1 cellular context compared by ENCODE assay signal in genomic region chr6:31660224-31660997, GRCh38.
TF ChIP-seq lines count a peak whose summit lies in the region.

TSS of gene C6orf47 (minus strand) at chr6:31660778. CDS start at chr6:31659947, 831 bp downstream.

TF ChIP-seq in HepG2, 621 proteins besides CTCF, POLR2A, EP300 and RAD21 (continued from another document and continues in another):
- TF ChIP-seq KIAA2018 (CRISPR knock-in tag; IDR thresholded peaks at IDR 0.05; ENCODE audit: borderline replicate concordance) (peak; percentile 53; the same call in 1 of the 2 replicates), KMT2A (CRISPR knock-in tag; IDR thresholded peaks at IDR 0.05) (peak; percentile 85; the same call in 1 of the 2 replicates), RNF2 (conservative IDR thresholded peaks at IDR 0.05; ENCODE audit: low read depth) (no peak; the same call in 1 of the 2 replicates), MTA1 (CRISPR knock-in tag; IDR thresholded peaks at IDR 0.05; ENCODE audit: borderline replicate concordance) (peak; percentile 71; the same call in 1 of the 2 replicates), ZNF343 (CRISPR knock-in tag; IDR thresholded peaks at IDR 0.05) (peak; percentile 27; the same call in 1 of the 2 replicates), E2F5 (CRISPR knock-in tag; conservative IDR thresholded peaks at IDR 0.05) (0 out of 2 replicates have a peak, but pooled peaks have one; percentile 53), ZNF546 (CRISPR knock-in tag; conservative IDR thresholded peaks at IDR 0.05) (peak; percentile 90), MEIS1 (CRISPR knock-in tag; IDR thresholded peaks at IDR 0.05; ENCODE audit: borderline replicate concordance) (no peak; the same call in 1 of the 2 replicates), KAT8 (CRISPR knock-in tag; IDR thresholded peaks at IDR 0.05) (peak; percentile 87), IKZF5 (CRISPR knock-in tag; IDR thresholded peaks at IDR 0.05) (peak; percentile 81; the same call in 1 of the 2 replicates), SALL2 (CRISPR knock-in tag; IDR thresholded peaks at IDR 0.05) (peak; percentile 84), SMC3 (IDR thresholded peaks at IDR 0.05; ENCODE audit: low read length) (no peak), DR1 (CRISPR knock-in tag; IDR thresholded peaks at IDR 0.05) (peak; percentile 50; the same call in 1 of the 2 replicates), GATAD2A (CRISPR knock-in tag; IDR thresholded peaks at IDR 0.05) (peak; percentile 55; the same call in 1 of the 2 replicates), XBP1 (CRISPR knock-in tag; IDR thresholded peaks at IDR 0.05) (0 out of 2 replicates have a peak, but pooled peaks have one; percentile 60), ZNF720 (CRISPR knock-in tag; IDR thresholded peaks at IDR 0.05) (no peak; the same call in 1 of the 2 replicates), FIP1L1 (IDR thresholded peaks at IDR 0.05; ENCODE audit: borderline replicate concordance, insufficient read depth, low read depth, low read length) (0 out of 2 replicates have a peak, but pooled peaks have one; percentile 53), KLF6 (CRISPR knock-in tag; IDR thresholded peaks at IDR 0.05) (peak; percentile 87; the same call in 1 of the 2 replicates), ZNF839 (CRISPR knock-in tag; IDR thresholded peaks at IDR 0.05; ENCODE audit: borderline replicate concordance) (peak; percentile 89; the same call in 1 of the 2 replicates), ZNF205 (CRISPR knock-in tag; IDR thresholded peaks at IDR 0.05) (peak; percentile 18; the same call in 1 of the 2 replicates), ZNF264 (CRISPR knock-in tag; IDR thresholded peaks at IDR 0.05) (peak; percentile 44; the same call in 1 of the 2 replicates), ZNF878 (CRISPR knock-in tag; IDR thresholded peaks at IDR 0.05) (peak; percentile 92), KLF16 (CRISPR knock-in tag; IDR thresholded peaks at IDR 0.05) (peak in 1 of 2 experiments; percentile 94; a peak in 1 of 4 replicates), SOX5 (CRISPR knock-in tag; IDR thresholded peaks at IDR 0.05; ENCODE audit: borderline replicate concordance) (peak; percentile 52; the same call in 1 of the 2 replicates), CEBPB (IDR thresholded peaks at IDR 0.05; ENCODE audit: borderline replicate concordance, low read depth, low read length) (no peak), WIZ (CRISPR knock-in tag; IDR thresholded peaks at IDR 0.05) (peak; percentile 88; the same call in 1 of the 2 replicates), ZGPAT (CRISPR knock-in tag; IDR thresholded peaks at IDR 0.05) (peak; percentile 94), ZNF34 (CRISPR knock-in tag; IDR thresholded peaks at IDR 0.05; ENCODE audit: borderline replicate concordance) (peak; percentile 57; the same call in 1 of the 2 replicates), ZFP62 (CRISPR knock-in tag; IDR thresholded peaks at IDR 0.05) (peak; percentile 91; the same call in 1 of the 2 replicates), ZFP36L1 (CRISPR knock-in tag; IDR thresholded peaks at IDR 0.05) (peak; percentile 82; the same call in 1 of the 2 replicates), CENPBD1 (CRISPR knock-in tag; IDR thresholded peaks at IDR 0.05; ENCODE audit: borderline replicate concordance, low read depth) (peak; percentile 79; the same call in 1 of the 2 replicates), KDM1A (CRISPR knock-in tag; IDR thresholded peaks at IDR 0.05) (no peak), TERF1 (CRISPR knock-in tag; IDR thresholded peaks at IDR 0.05) (no peak), ZNF598 (CRISPR knock-in tag; IDR thresholded peaks at IDR 0.05; ENCODE audit: borderline replicate concordance) (peak; percentile 82; the same call in 1 of the 2 replicates), MXD4 (CRISPR knock-in tag; IDR thresholded peaks at IDR 0.05) (peak; percentile 76), ELF3 (CRISPR knock-in tag; IDR thresholded peaks at IDR 0.05) (peak; percentile 86), CBX5 (CRISPR knock-in tag; IDR thresholded peaks at IDR 0.05; ENCODE audit: borderline replicate concordance) (no peak; the same call in 1 of the 2 replicates), FOXP4 (CRISPR knock-in tag; IDR thresholded peaks at IDR 0.05) (peak; percentile 51; the same call in 1 of the 2 replicates), PBX3 (CRISPR knock-in tag; IDR thresholded peaks at IDR 0.05; ENCODE audit: borderline replicate concordance) (peak; percentile 92), HMGXB4 (CRISPR knock-in tag; IDR thresholded peaks at IDR 0.05; ENCODE audit: borderline replicate concordance in 1 of 2, low read depth in 1 of 2) (peak; percentile 63 to 92; a peak in 3 of 4 replicates), ZNF501 (CRISPR knock-in tag; IDR thresholded peaks at IDR 0.05) (peak; percentile 94)
